8 cellular contexts compared by ENCODE assay signal in the genomic region with DNA sequence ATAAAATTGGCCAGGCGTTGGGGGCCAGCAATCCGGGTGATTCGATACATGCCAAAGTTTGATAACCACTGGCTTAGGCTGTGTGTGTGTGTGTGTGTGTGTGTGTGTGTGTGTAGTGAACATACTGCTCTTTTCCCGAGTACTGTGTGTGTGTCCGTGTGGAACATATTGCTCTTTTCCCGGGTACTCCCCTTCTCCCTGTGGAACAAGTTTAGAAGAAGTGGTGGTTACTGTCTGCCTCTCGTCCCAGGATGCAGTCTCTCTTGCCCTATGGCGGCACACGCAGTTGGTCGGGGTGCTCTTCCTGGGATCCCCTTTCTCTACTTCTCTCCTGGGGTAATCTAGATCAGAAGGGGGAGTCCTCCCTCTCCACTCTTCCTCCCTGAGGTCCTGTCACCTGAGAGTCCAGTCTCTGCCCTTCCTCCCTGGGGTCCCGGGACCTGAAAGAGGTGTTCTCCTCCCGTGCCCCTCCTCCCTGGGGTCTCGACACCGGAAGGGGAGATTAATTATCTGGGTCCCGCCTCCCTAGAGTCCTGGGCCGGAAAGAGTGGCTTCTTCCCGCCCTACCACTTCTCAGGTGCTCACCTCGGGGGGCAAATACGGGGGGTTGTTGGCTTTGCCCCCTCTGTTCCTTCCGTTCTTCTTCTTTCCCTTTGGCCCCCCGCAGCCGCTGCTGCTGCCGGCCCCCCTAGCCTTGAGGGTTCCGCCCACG. TPM values are rescaled to one million over a fixed set of nuclear protein-coding genes. Genes with fewer than 3 reads are reported as not detected.
DNase-seq lines count a peak whose midpoint lies in the region; ATAC-seq and TF ChIP-seq lines count a peak whose summit lies in the region.

No MANE protein-coding gene starts in this region.

- CTCF ChIA-PET in PC-3 (lab: Charles Lee), result interaction anchor here (0.9 kb wide), 1 partner anchor 146 kb away, joined by 6 read pairs; no protein-coding TSS in a partner anchor

- H3K36me3 ChIP-seq in PC-3 (ENCODE audit: low read depth, low read length) (peaks cover 26% of the 10 kb centered on the region), neuron (ENCODE audit: insufficient read depth, low read length) (peaks cover 26% of the 10 kb centered on the region), upper lobe of right lung (peaks cover 28% of the 10 kb centered on the region)

- TF ChIP-seq CTCF in PC-3 (conservative IDR thresholded peaks at IDR 0.05; ENCODE audit: low read depth, low read length) (no peak), foreskin keratinocyte (conservative IDR thresholded peaks at IDR 0.05) (no peak), upper lobe of right lung (IDR thresholded peaks at IDR 0.05) (no peak)

- H3K9me2 ChIP-seq in PC-3 (replicated peaks; ENCODE audit: low read length), result no peaks in the 10 kb centered on the region

- H3K4me1 ChIP-seq in PC-3 (ENCODE audit: insufficient read depth, low read length) (peaks cover 27% of the 10 kb centered on the region), foreskin keratinocyte (no peaks in the 10 kb centered on the region), neuron (ENCODE audit: insufficient read depth, low read length) (peaks cover 9% of the 10 kb centered on the region), upper lobe of right lung (peaks cover 29% of the 10 kb centered on the region)

- POLR2A ChIA-PET in PC-3 (lab: Charles Lee; ENCODE audit: unreplicated experiment), result interaction anchor here (0.6 to 0.9 kb wide), 4 partner anchors 38 to 1315 kb away, joined by 3 to 11 read pairs (median 4); a partner anchor contains a TSS

- ATAC-seq in HG02981 (IDR thresholded peaks at IDR 0.05; ENCODE audit: unreplicated experiment), result peak; percentile 18
- ATAC-seq in PC-3, result peak; percentile 6
- ATAC-seq in foreskin keratinocyte, result peak; percentile 4
- ATAC-seq in upper lobe of right lung, result peak; percentile 6
- no peak for ATAC-seq in HG02970 (IDR thresholded peaks at IDR 0.05; ENCODE audit: low FRiP score, unreplicated experiment)

- peak overlapping the region; percentile 60 for H3K27ac ChIP-seq in PC-3 (ENCODE audit: low read length)
- peak overlapping the region; percentile 80 for H3K27ac ChIP-seq in foreskin keratinocyte
- H3K27ac ChIP-seq in upper lobe of right lung, result peak overlapping the region; percentile 96

- peak overlapping the region; percentile 100 for H3K4me2 ChIP-seq in PC-3 (ENCODE audit: low read length)

- H2AFZ ChIP-seq in PC-3 (ENCODE audit: low read length) (peak overlapping the region; percentile 89), neuron (ENCODE audit: low read depth, low read length) (peak overlapping the region; percentile 75)

- H4K20me1 ChIP-seq in PC-3 (ENCODE audit: low read length), result no peaks in the 10 kb centered on the region

- no peaks in the 10 kb centered on the region for H3K9me3 ChIP-seq in PC-3 (ENCODE audit: low read length)
- no peaks in the 10 kb centered on the region for H3K9me3 ChIP-seq in neuron (ENCODE audit: low read length)
- H3K9me3 ChIP-seq in upper lobe of right lung, result no peaks in the 10 kb centered on the region

- peak; percentile 63 for DNase-seq in GM03348 (ENCODE audit: low spot score)
- peak; percentile 20 for DNase-seq in PC-3
- DNase-seq in activated effector memory CD4-positive, alpha-beta T cell treated with Interleukin-2 at 50 U/mL for 16 hours, result peak; percentile 38
- peak in 1 of 2 donors; percentile 38 for DNase-seq in foreskin keratinocyte
- peak; percentile 77 for DNase-seq in upper lobe of right lung

- peak overlapping the region; percentile 92 for H3K9ac ChIP-seq in PC-3 (ENCODE audit: low read length)

- H3K4me3 ChIP-seq in PC-3 (ENCODE audit: low read length) (peak overlapping the region; percentile 100), neuron (ENCODE audit: low read length) (peak overlapping the region; percentile 76), upper lobe of right lung (peak overlapping the region; percentile 82)

- TSS peak; percentile 42 for BruUV-seq in PC-3 (replicated peaks; lab: Mats Ljungman, UMichigan)

- peaks cover 31% of the 10 kb centered on the region for H3K79me2 ChIP-seq in PC-3 (ENCODE audit: low read length)

- intact Hi-C loops in PC-3 (cut with micrococcal nuclease) (no loop called here), upper lobe of right lung (cut with DNase I) (no loop called here)

- H3F3A ChIP-seq in PC-3 (ENCODE audit: low read length, unreplicated experiment), result no peaks in the 10 kb centered on the region

- H3K27me3 ChIP-seq in PC-3 (ENCODE audit: low read length) (no peaks in the 10 kb centered on the region), foreskin keratinocyte (no peaks in the 10 kb centered on the region), neuron (ENCODE audit: insufficient read depth, low read length) (no peaks in the 10 kb centered on the region), upper lobe of right lung (no peaks in the 10 kb centered on the region)

RNA-seq across cellular contexts. Expression of a gene that starts 0.5 kb away (rescaled TPM):
- total RNA-seq in PC-3 (2014; rRNA removed), result 38.1 and 47.6 TPM in 2 replicates
- total RNA-seq in foreskin keratinocyte, result 44.8 and 46.4 TPM in 2 replicates
- polyA plus RNA-seq in foreskin keratinocyte, result 33.0 and 34.1 TPM in 2 replicates
- 85.7 TPM for total RNA-seq in upper lobe of right lung

RNA-seq across cellular contexts. Expression of a gene that starts 7.1 kb away (rescaled TPM):
- total RNA-seq in PC-3 (2014; rRNA removed) (25.1 and 40.9 TPM in 2 replicates), foreskin keratinocyte (29.0 and 31.7 TPM in 2 replicates), upper lobe of right lung (18.5 TPM)
- 38.9 and 40.6 TPM in 2 replicates for polyA plus RNA-seq in foreskin keratinocyte

RNA-seq across cellular contexts. Expression of a gene that starts 16.3 kb away (rescaled TPM):
- total RNA-seq in PC-3 (2014; rRNA removed) (not detected in 2 replicates), foreskin keratinocyte (0.04 and 0.07 TPM in 2 replicates), upper lobe of right lung (0.20 TPM)
- polyA plus RNA-seq in foreskin keratinocyte, result 0.07 and 0.12 TPM in 2 replicates

RNA-seq across cellular contexts. Expression of a gene that starts 52.6 kb away (rescaled TPM):
- total RNA-seq in PC-3 (2014; rRNA removed) (8.2 and 12.1 TPM in 2 replicates), foreskin keratinocyte (24.3 and 24.7 TPM in 2 replicates), upper lobe of right lung (21.4 TPM)
- polyA plus RNA-seq in foreskin keratinocyte, result 4.9 and 6.1 TPM in 2 replicates

RNA-seq across cellular contexts. Expression of a gene that starts 52.7 kb away (rescaled TPM):
- total RNA-seq in PC-3 (2014; rRNA removed), result 42.3 and 50.6 TPM in 2 replicates
- 40.0 and 43.0 TPM in 2 replicates for total RNA-seq in foreskin keratinocyte
- 23.4 and 29.3 TPM in 2 replicates for polyA plus RNA-seq in foreskin keratinocyte
- total RNA-seq in upper lobe of right lung, result 36.9 TPM
